In genomic region chr11:85663781-85664560, GRCh38 we compare ENCODE assay signal across 8 cellular contexts. TPM values are rescaled to one million over a fixed set of nuclear protein-coding genes. Genes with fewer than 3 reads are reported as not detected.
DNase-seq lines count a peak whose midpoint lies in the region; ATAC-seq and TF ChIP-seq lines count a peak whose summit lies in the region.

No MANE protein-coding gene starts in this region.

- H3K9me3 ChIP-seq in SJCRH30 (replicated peaks) (no peaks in the 10 kb centered on the region), osteoblast (ENCODE audit: low read depth, low read length) (no peaks in the 10 kb centered on the region), thyroid gland (no peaks in the 10 kb centered on the region)

- peaks cover 22% of the 10 kb centered on the region for H3K4me1 ChIP-seq in SJCRH30
- H3K4me1 ChIP-seq in osteoblast (ENCODE audit: insufficient read depth, low read length), result peaks cover 23% of the 10 kb centered on the region
- peaks cover 19 to 22% of the 10 kb centered on the region in 2 donors for H3K4me1 ChIP-seq in thyroid gland

- 0 to 1% methylated on average over 57 to 62 of the region's 70 CpGs for WGBS in thyroid gland, 2 donors

- H3K79me2 ChIP-seq in osteoblast (ENCODE audit: insufficient read depth, low read length), result peaks cover 54% of the 10 kb centered on the region

- H3K4me3 ChIP-seq in Jurkat, Clone E6-1 (ENCODE audit: low read length), result peak overlapping the region; percentile 86
- H3K4me3 ChIP-seq in SJCRH30, result peak overlapping the region; percentile 90
- peak overlapping the region; percentile 91 for H3K4me3 ChIP-seq in osteoblast (ENCODE audit: insufficient read depth, low read length)
- peak overlapping the region; percentile 56 to 95 (median 89) for H3K4me3 ChIP-seq in thyroid gland (replicated peaks in 1 of 3)

- DNase-seq in ELR (ENCODE audit: low read depth) (peak; percentile 69), SJCRH30 (peak; percentile 79 to 83), glomerular visceral epithelial cell (ENCODE audit: extremely low spot score) (peak; percentile 55), osteoblast (ENCODE audit: insufficient read length, low spot score, missing footprints) (peak; percentile 76), thyroid gland (peak; percentile 83 to 87)
- peak; percentile 65 for DNase-seq in Jurkat, Clone E6-1 (ENCODE audit: low read depth, low spot score)
- DNase-seq in activated naive CD4-positive, alpha-beta T cell treated with Interleukin-2 at 50 U/mL for 16 hours, result peak; percentile 91

- H3K36me3 ChIP-seq in SJCRH30 (peaks cover 45% of the 10 kb centered on the region), osteoblast (ENCODE audit: insufficient read depth, low read length) (peaks cover 10% of the 10 kb centered on the region), thyroid gland (no peaks in the 10 kb centered on the region)

- H4K20me1 ChIP-seq in osteoblast (ENCODE audit: insufficient read depth, low read length), result peaks cover 43% of the 10 kb centered on the region

- peak overlapping the region; percentile 30 for H2AFZ ChIP-seq in osteoblast (ENCODE audit: low read length)

- H3K27me3 ChIP-seq in SJCRH30, result no peaks in the 10 kb centered on the region
- no peaks in the 10 kb centered on the region for H3K27me3 ChIP-seq in osteoblast (ENCODE audit: insufficient read depth, low read length)
- no peaks in the 10 kb centered on the region for H3K27me3 ChIP-seq in thyroid gland

- H3K4me2 ChIP-seq in osteoblast (ENCODE audit: insufficient read depth, low read length), result peak overlapping the region; percentile 90

- peak in 1 of 2 donors; percentile 45 for TF ChIP-seq POLR2A in thyroid gland (IDR thresholded peaks at IDR 0.05)

- peak; percentile 79 for ATAC-seq in GM21723 (IDR thresholded peaks at IDR 0.05; ENCODE audit: unreplicated experiment)

- intact Hi-C loops in thyroid gland (cut with DNase I), result no loop called here

- peak; percentile 28 for TF ChIP-seq CTCF in osteoblast (IDR thresholded peaks at IDR 0.05; ENCODE audit: extremely low read depth, low read depth, low read length)
- peak in 5 of 6 experiments; percentile 31 to 74 (median 49) for TF ChIP-seq CTCF in thyroid gland (IDR thresholded peaks at IDR 0.05)

- peak overlapping the region; percentile 97 for H3K27ac ChIP-seq in SJCRH30
- peak overlapping the region; percentile 97 for H3K27ac ChIP-seq in osteoblast (ENCODE audit: low read depth, low read length)
- peak overlapping the region; percentile 95 to 98 (median 96) for H3K27ac ChIP-seq in thyroid gland

RNA-seq across cellular contexts. Expression of gene CREBZF, which starts 1.0 kb away (rescaled TPM):
- 35.4 TPM for polyA plus RNA-seq in Jurkat, Clone E6-1 (2012; ENCODE audit: insufficient read depth, insufficient read length)
- 85.3 and 109 TPM in 2 replicates for total RNA-seq in SJCRH30 (2014; rRNA removed; shearing (Covaris generic))
- total RNA-seq in osteoblast, result 46.3 and 49.2 TPM in 2 replicates
- 100 to 1,000 TPM in 2 of 4 donors, 10 to 100 TPM in 2; 72.9 to 125 (median 106) TPM for total RNA-seq in thyroid gland

RNA-seq across cellular contexts. Expression of gene TMEM126A, which starts 16.2 kb away (rescaled TPM):
- polyA plus RNA-seq in Jurkat, Clone E6-1 (2012; ENCODE audit: insufficient read depth, insufficient read length), result 94.9 TPM
- 62.1 and 71.9 TPM in 2 replicates for total RNA-seq in SJCRH30 (2014; rRNA removed; shearing (Covaris generic))
- total RNA-seq in osteoblast (34.4 and 41.0 TPM in 2 replicates), thyroid gland (10 to 100 TPM; 24.1 to 31.7 (median 27.1) TPM)

RNA-seq across cellular contexts. Expression of gene CCDC89, which starts 22.0 kb away (rescaled TPM):
- polyA plus RNA-seq in Jurkat, Clone E6-1 (2012; ENCODE audit: insufficient read depth, insufficient read length), result not detected
- total RNA-seq in SJCRH30 (2014; rRNA removed; shearing (Covaris generic)), result 4.4 and 5.0 TPM in 2 replicates
- total RNA-seq in osteoblast (2.9 and 4.1 TPM in 2 replicates), thyroid gland (1 to 10 TPM in 1 of 4 donors, under 1 TPM in 2, not detected in 1; 0.33 to 2.2 (median 0.40) TPM)

RNA-seq across cellular contexts. Expression of gene TMEM126B, which starts 35.6 kb away (rescaled TPM):
- polyA plus RNA-seq in Jurkat, Clone E6-1 (2012; ENCODE audit: insufficient read depth, insufficient read length), result 87.5 TPM
- 94.5 and 105 TPM in 2 replicates for total RNA-seq in SJCRH30 (2014; rRNA removed; shearing (Covaris generic))
- total RNA-seq in osteoblast (64.4 and 81.6 TPM in 2 replicates), thyroid gland (10 to 100 TPM; 45.6 to 65.7 (median 62.0) TPM)

RNA-seq across cellular contexts. Expression of gene DLG2, which starts 36.8 kb away (rescaled TPM):
- polyA plus RNA-seq in Jurkat, Clone E6-1 (2012; ENCODE audit: insufficient read depth, insufficient read length), result 1.3 TPM
- total RNA-seq in SJCRH30 (2014; rRNA removed; shearing (Covaris generic)), result 5.3 and 12.1 TPM in 2 replicates
- total RNA-seq in osteoblast, result 3.3 and 3.8 TPM in 2 replicates
- total RNA-seq in thyroid gland, result 10 to 100 TPM; 29.4 to 79.4 (median 42.4) TPM

Comparison
In these comparisons a context has a peak if more than half of its experiments do, and no peak if none do; other contexts are left out.
1. Peak in every context shown above with its lines: DNase-seq, ATAC-seq, H3K4me3 ChIP-seq and H3K27ac ChIP-seq.